ENCODE assay signal across 21 cellular contexts in the genomic region with DNA sequence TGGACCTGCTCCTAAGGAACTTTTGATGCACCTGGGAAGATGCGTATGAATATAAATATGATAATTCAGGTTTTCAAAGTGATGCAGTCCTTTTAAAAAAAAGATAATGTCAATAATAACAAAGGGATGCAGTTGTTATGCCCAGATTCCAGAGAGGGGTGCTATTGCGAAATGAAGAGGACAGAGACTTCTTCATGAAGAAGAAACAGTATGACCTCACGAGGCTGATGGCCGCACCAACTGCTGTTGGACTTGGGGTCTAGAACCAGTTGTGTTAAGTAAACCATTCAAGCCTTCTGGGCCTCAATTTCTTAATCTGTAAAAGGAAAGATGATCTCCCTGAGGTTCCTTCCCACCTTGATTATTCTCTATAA. TPM values are rescaled to one million over a fixed set of nuclear protein-coding genes. Genes with fewer than 3 reads are reported as not detected.
A peak's percentile ranks its signal among the peaks of the same experiment; 100 is the strongest.
DNase-seq lines count a peak whose midpoint lies in the region; ATAC-seq, FAIRE-seq and TF ChIP-seq lines count a peak whose summit lies in the region.
"Had no signal": no experiment of that assay in that cellular context is flagged by ENCODE, and none has a peak within 500 bp of the region (broad histone marks: within the 10 kb centered on the region; RNA-seq: fewer than 3 reads in every experiment).

No MANE protein-coding gene starts in this region.

- TF ChIP-seq CTCF in A549 (IDR thresholded peaks at IDR 0.05) (no peak), GM23338 (conservative IDR thresholded peaks at IDR 0.05; ENCODE audit: low read depth in 2 of 2) (no peak), Loucy (conservative IDR thresholded peaks at IDR 0.05; ENCODE audit: low read length) (no peak), H1 (IDR thresholded peaks at IDR 0.05; ENCODE audit: control extremely low read depth in 1 of 3, insufficient read depth in 1 of 3, low read depth in 1 of 3, low read length in 3 of 3) (no peak), heart left ventricle (IDR thresholded peaks at IDR 0.05) (no peak), D721Med (IDR thresholded peaks at IDR 0.05; ENCODE audit: insufficient read depth, missing control alignments) (no peak)

- no peaks in the 10 kb centered on the region for H3K79me1 ChIP-seq in H1 (ENCODE audit: low read depth, low read length)

- H3K23ac ChIP-seq in H1 (ENCODE audit: insufficient read length) = no peak overlapping the region

- H3K4me1 ChIP-seq in A549 = peaks cover 7% of the 10 kb centered on the region; the same call in 2 of the 3 replicates
- peaks cover 13% of the 10 kb centered on the region for H3K4me1 ChIP-seq in GM23338 (ENCODE audit: insufficient read depth)
- no peaks in the 10 kb centered on the region for H3K4me1 ChIP-seq in Loucy (ENCODE audit: insufficient read depth, low read length, poor library complexity, severe bottlenecking)
- H3K4me1 ChIP-seq in H1 (replicated peaks in 1 of 4; ENCODE audit: control insufficient read depth in 3 of 4, insufficient read depth in 4 of 4, low read length in 3 of 4) = no peaks in the 10 kb centered on the region
- H3K4me1 ChIP-seq in heart left ventricle = peaks cover 0 to 20% (median 0%) of the 10 kb centered on the region in 12 donors
- H3K4me1 ChIP-seq: BE2C, Caco-2 had no signal

- no peak overlapping the region for H3K18ac ChIP-seq in H1 (ENCODE audit: extremely low read depth, low read length)

- no peak overlapping the region for H3K27ac Mint-ChIP-seq in GM23338
- H3K27ac Mint-ChIP-seq: CD4-positive, alpha-beta T cell had no signal

- CTCF ChIA-PET in A549 (lab: Yijun Ruan, JAX) (interaction anchor here (1.1 to 2.2 kb wide), 3 partner anchors 16 to 182 kb away, joined by 3 to 7 read pairs (median 5); no protein-coding TSS in a partner anchor), H1 (lab: Charles Lee; ENCODE audit: partially characterized antibody) (interaction anchor here (2.1 kb wide), 1 partner anchor 13 kb away, joined by 5 read pairs; no protein-coding TSS in a partner anchor)

- H2BK120ac ChIP-seq in H1 (replicated peaks; ENCODE audit: low read depth, low read length) = no peak overlapping the region

- H3K27me3 Mint-ChIP-seq in GM23338 (ENCODE audit: insufficient read depth, low read depth, poor library complexity) = no peaks in the 10 kb centered on the region
- H3K27me3 Mint-ChIP-seq: CD4-positive, alpha-beta T cell had no signal

- no peaks in the 10 kb centered on the region for H4K20me1 ChIP-seq in GM23338 (replicated peaks; ENCODE audit: insufficient read depth)
- H4K20me1 ChIP-seq in Loucy (ENCODE audit: insufficient read depth, low read length, poor library complexity, severe bottlenecking) = no peaks in the 10 kb centered on the region
- no peaks in the 10 kb centered on the region for H4K20me1 ChIP-seq in H1 (replicated peaks in 1 of 2; ENCODE audit: control insufficient read depth in 1 of 2, insufficient read depth in 2 of 2, low read length in 2 of 2)

- H3K4ac ChIP-seq in H1 (replicated peaks; ENCODE audit: insufficient read length, low read depth, low read length) = no peak overlapping the region

- WGBS in A549 (ENCODE audit: missing lambda C conversion rate) = 83% methylated on average over 4 of the region's 4 CpGs
- WGBS in H1 (ENCODE audit: extremely low coverage in 1 of 2, insufficient coverage in 1 of 2, insufficient read length in 1 of 2, insufficient replicate concordance in 2 of 2, low coverage in 1 of 2, low lambda C conversion rate in 2 of 2, missing lambda C conversion rate in 1 of 2), 2 experiments = 92% methylated on average over 4 of the region's 4 CpGs; no CpG with 5 or more reads in 1 of the 2 experiments
- 90 to 95% (median 95%) methylated on average over 4 of the region's 4 CpGs for WGBS in heart left ventricle, 4 donors

- H3K23me2 ChIP-seq in H1 (ENCODE audit: low read depth, low read length) = no peaks in the 10 kb centered on the region

- H3K27me3 ChIP-seq in GM23338 (ENCODE audit: insufficient read depth) = no peaks in the 10 kb centered on the region
- no peaks in the 10 kb centered on the region for H3K27me3 ChIP-seq in Loucy (ENCODE audit: insufficient read depth, low read length, poor library complexity, severe bottlenecking)
- no peaks in the 10 kb centered on the region for H3K27me3 ChIP-seq in H1 (replicated peaks in 1 of 4; ENCODE audit: control insufficient read depth in 3 of 4, extremely low read depth in 1 of 4, insufficient read depth in 3 of 4, low read length in 3 of 4)
- H3K27me3 ChIP-seq in heart left ventricle = no peaks in the 10 kb centered on the region
- H3K27me3 ChIP-seq: BE2C had no signal

- H2BK20ac ChIP-seq in H1 (ENCODE audit: low read length) = peak overlapping the region; percentile 51; the same call in 1 of the 2 replicates

- no peak overlapping the region for H3K14ac ChIP-seq in H1 (ENCODE audit: insufficient read length)

- H2BK5ac ChIP-seq in H1 (ENCODE audit: low read depth, low read length) = no peak overlapping the region

- intact Hi-C loops in heart left ventricle (cut with DNase I) = no loop called here

- H3F3A ChIP-seq in GM23338 (replicated peaks; ENCODE audit: low read depth) (no peaks in the 10 kb centered on the region), Loucy (ENCODE audit: low read depth) (no peaks in the 10 kb centered on the region)

- no peak overlapping the region for H4K5ac ChIP-seq in H1 (ENCODE audit: insufficient read length, low read depth, low read length)

- H3K36me3 ChIP-seq in GM23338 (ENCODE audit: insufficient read depth) (no peaks in the 10 kb centered on the region), Loucy (ENCODE audit: insufficient read depth, low read length) (no peaks in the 10 kb centered on the region), H1 (ENCODE audit: control insufficient read depth in 2 of 4, insufficient read depth in 4 of 4, low read length in 3 of 4) (no peaks in the 10 kb centered on the region), heart left ventricle (no peaks in the 10 kb centered on the region)
- H3K36me3 ChIP-seq: BE2C had no signal

- ATAC-seq in A549 = no peak
- ATAC-seq in GM23338 = no peak
- no peak for ATAC-seq in heart left ventricle
- ATAC-seq in GM21360 (IDR thresholded peaks at IDR 0.05; ENCODE audit: unreplicated experiment) = no peak

- H3K27ac ChIP-seq in A549 (no peak overlapping the region), GM23338 (ENCODE audit: low read depth) (no peak overlapping the region), H1 (ENCODE audit: low read depth, low read length) (no peak overlapping the region), heart left ventricle (peak overlapping the region in 1 of 12 donors; percentile 76)
- H3K27ac ChIP-seq: GM23248 had no signal

- no peak overlapping the region for H3K56ac ChIP-seq in H1 (replicated peaks; ENCODE audit: insufficient read length, low read depth, low read length)

- H3K4me2 ChIP-seq in A549 (no peak overlapping the region), GM23338 (no peak overlapping the region), Loucy (ENCODE audit: low read depth, low read length, poor library complexity, severe bottlenecking) (no peak overlapping the region), H1 (ENCODE audit: insufficient read depth in 1 of 2, low read depth in 2 of 2, low read length in 2 of 2) (no peak overlapping the region)

- H2AK5ac ChIP-seq in H1 (ENCODE audit: low read depth, low read length) = no peak overlapping the region

- H3K9me3 ChIP-seq in A549 (peaks cover 13% of the 10 kb centered on the region; the same call in 2 of the 3 replicates), Loucy (ENCODE audit: insufficient read depth, low read depth, low read length) (no peaks in the 10 kb centered on the region), H1 (ENCODE audit: insufficient read depth in 2 of 2, low read depth in 1 of 2, low read length in 1 of 2) (no peaks in the 10 kb centered on the region), heart left ventricle (peaks cover 0 to 20% (median 0%) of the 10 kb centered on the region in 12 donors)
- H3K9me3 ChIP-seq: BE2C had no signal

- H2BK12ac ChIP-seq in H1 (ENCODE audit: low read depth, low read length) = no peak overlapping the region

- 0 out of 2 replicates have a peak overlapping the region, but pooled peaks have one; percentile 3 for H2AFZ ChIP-seq in GM23338
- H2AFZ ChIP-seq in Loucy (ENCODE audit: low read length) = 0 out of 2 replicates have a peak overlapping the region, but pooled peaks have one; percentile 9
- no peak overlapping the region for H2AFZ ChIP-seq in H1 (ENCODE audit: low read length)
- H2AFZ ChIP-seq: GM23248 had no signal

- H3K79me2 ChIP-seq in GM23338 (replicated peaks; ENCODE audit: insufficient read depth) = no peaks in the 10 kb centered on the region
- H3K79me2 ChIP-seq in Loucy (ENCODE audit: insufficient read depth, low read length) = no peaks in the 10 kb centered on the region
- no peaks in the 10 kb centered on the region for H3K79me2 ChIP-seq in H1 (ENCODE audit: control insufficient read depth in 1 of 2, insufficient read depth in 2 of 2, low read length in 2 of 2)

- H3K9me2 ChIP-seq in GM23338 (ENCODE audit: insufficient read depth) = 0 out of 2 replicates have a peak, but pooled peaks cover 9% of the 10 kb centered on the region
- no peaks in the 10 kb centered on the region for H3K9me2 ChIP-seq in Loucy (replicated peaks; ENCODE audit: low read depth, low read length)

- no peak for TF ChIP-seq EP300 in A549 (IDR thresholded peaks at IDR 0.05)
- no peak for TF ChIP-seq EP300 in H1 (IDR thresholded peaks at IDR 0.05; ENCODE audit: borderline replicate concordance in 1 of 2, low read depth in 2 of 2, low read length in 2 of 2)

- no peaks in the 10 kb centered on the region for H3K36me3 Mint-ChIP-seq in GM23338 (ENCODE audit: low read depth)

- DNase-seq in A549 (ENCODE audit: low read depth in 1 of 2, low spot score in 1 of 2) (no peak), GM23338 (ENCODE audit: low spot score) (no peak), H1 (ENCODE audit: low read depth in 1 of 2, low spot score in 2 of 2) (no peak), heart left ventricle (no peak), NCI-H748 (lab: John Stamatoyannopoulos, UW; ENCODE audit: unreplicated experiment) (no peak), D721Med (ENCODE audit: insufficient read length, low spot score) (no peak)
- DNase-seq: 8988T; ACHN; BE2C; C1 segment of cervical spinal cord; Caco-2; CD4-positive, alpha-beta T cell; DMS153; DMS79; GF-D8; GM23248; H7; Kasumi-1; KBM-7 had no signal

- H3K4me3 ChIP-seq in A549 (no peak overlapping the region), GM23338 (no peak overlapping the region), Loucy (ENCODE audit: low read length, poor library complexity, severe bottlenecking) (no peak overlapping the region), H1 (ENCODE audit: extremely low read depth in 1 of 4, insufficient read depth in 2 of 4, low read depth in 3 of 4, low read length in 4 of 4) (no peak overlapping the region), heart left ventricle (no peak overlapping the region)
- H3K4me3 ChIP-seq: GM23248 had no signal

- H4K8ac ChIP-seq in H1 (ENCODE audit: extremely low read depth, insufficient read depth, low read length) = no peak overlapping the region

- H3K9me3 Mint-ChIP-seq in GM23338 = no peaks in the 10 kb centered on the region
- H3K9me3 Mint-ChIP-seq: CD4-positive, alpha-beta T cell had no signal

- H4K91ac ChIP-seq in H1 (replicated peaks; ENCODE audit: insufficient read length, low read length) = no peak overlapping the region

- H3K4me1 Mint-ChIP-seq in GM23338 = peaks cover 16% of the 10 kb centered on the region

- H3K4me3 Mint-ChIP-seq in GM23338 = no peak overlapping the region
- H3K4me3 Mint-ChIP-seq: CD4-positive, alpha-beta T cell had no signal

- TF ChIP-seq POLR2A in A549 (IDR thresholded peaks at IDR 0.05; ENCODE audit: low read length) = no peak
- TF ChIP-seq POLR2A in H1 (IDR thresholded peaks at IDR 0.05; ENCODE audit: control extremely low read depth in 1 of 2, low read depth in 2 of 2, low read length in 2 of 2) = no peak
- no peak for TF ChIP-seq POLR2A in heart left ventricle (IDR thresholded peaks at IDR 0.05)

- H3K9ac ChIP-seq in Loucy (ENCODE audit: low read depth, low read length, poor library complexity, severe bottlenecking) (no peak overlapping the region), H1 (replicated peaks in 1 of 4; ENCODE audit: extremely low read depth in 1 of 4, low read depth in 3 of 4, low read length in 3 of 4) (no peak overlapping the region)
- H3K9ac ChIP-seq: GM23248 had no signal

- POLR2A ChIA-PET in A549 (lab: Yijun Ruan, JAX) (no interaction called here), H1 (lab: Charles Lee; ENCODE audit: partially characterized antibody) (no interaction called here)

- no peak for FAIRE-seq in A549 (lab: Jason Lieb, UNC)
- FAIRE-seq in H1 (lab: Jason Lieb, UNC) = no peak
- FAIRE-seq in D721Med (lab: Jason Lieb, UNC) = no peak

- TF ChIP-seq RAD21 in A549 (conservative IDR thresholded peaks at IDR 0.05 in 1 of 2, IDR thresholded peaks at IDR 0.05 in 1 of 2) = no peak
- TF ChIP-seq RAD21 in H1 (IDR thresholded peaks at IDR 0.05 in 1 of 2, conservative IDR thresholded peaks at IDR 0.05 in 1 of 2; ENCODE audit: low read depth in 2 of 2, low read length in 2 of 2) = no peak

- no peak overlapping the region for H2BK15ac ChIP-seq in H1 (ENCODE audit: low read length)

RNA-seq across cellular contexts. Expression of gene LYZL2, which starts 55.1 kb away (rescaled TPM):
- polyA plus RNA-seq in A549 (2011; rRNA removed) = not detected in 2 replicates
- polyA plus RNA-seq in A549 (2012; cell fraction: cytosol; rRNA removed) = not detected in 2 replicates
- not detected in 2 replicates for polyA plus RNA-seq in A549 (2012; cell fraction: nucleus; rRNA removed)
- not detected in 3 replicates for polyA plus RNA-seq in A549 (2017; fragmentation: RNase III; extraction: RNeasy Plus Mini Kit Qiagen cat#74134 plus additional on column Dnase treatment)
- polyA minus RNA-seq in A549 (2011; rRNA and poly(A)+ RNA removed) = not detected in 2 replicates
- total RNA-seq in GM23338 (2014; rRNA removed; shearing (Covaris generic)) = not detected in 2 replicates
- polyA plus RNA-seq in GM23338 (2016; fragmentation: Nextera tagmentation; extraction: Ambion mirVana) = not detected in 2 replicates
- total RNA-seq in H1 (2021; fragmentation: NEBNext Ultra II Directional; extraction: Animal tissue kit (Norgen Biotek cat#: 25700)) = not detected in 2 replicates
- polyA plus RNA-seq in H1 (2011; rRNA removed) = not detected in 2 replicates
- not detected for polyA plus RNA-seq in H1 (2011; cell fraction: cytosol; rRNA removed)
- not detected for polyA plus RNA-seq in H1 (2011; cell fraction: nucleus; rRNA removed)
- polyA plus RNA-seq in H1 (2012, experiment 1 of 2) = not detected in 4 replicates
- polyA plus RNA-seq in H1 (2012, experiment 2 of 2) = not detected
- polyA plus RNA-seq in H1 (2013, experiment 1 of 2) = not detected
- not detected for polyA plus RNA-seq in H1 (2013, experiment 2 of 2)
- not detected in 2 replicates for polyA minus RNA-seq in H1 (2011; rRNA and poly(A)+ RNA removed)
- polyA minus RNA-seq in H1 (2011; cell fraction: cytosol; rRNA and poly(A)+ RNA removed) = not detected
- polyA minus RNA-seq in H1 (2011; cell fraction: nucleus; rRNA and poly(A)+ RNA removed) = not detected
- total RNA-seq in heart left ventricle = not detected
- polyA plus RNA-seq in heart left ventricle = not detected
- total RNA-seq: Caco-2; CD4-positive, alpha-beta T cell; GM23248; H7 had no signal
- polyA plus RNA-seq: GM23248 had no signal

Comparison
In these comparisons a context has a peak if more than half of its experiments do, and no peak if none do; other contexts are left out.
1. Of the 18 proteins assayed by ChIP-seq in both H1 and A549: peak only in H1: none; only in A549: none; in both: CEBPB; in neither: 17.